In genomic region chr3:170555329-170555728, GRCh38 we compare ENCODE assay signal across 32 cellular contexts. TPM values are rescaled to one million over a fixed set of nuclear protein-coding genes. Genes with fewer than 3 reads are reported as not detected.
DNase-seq lines count a peak whose midpoint lies in the region; ATAC-seq, FAIRE-seq and TF ChIP-seq lines count a peak whose summit lies in the region.
"Had no signal": no experiment of that assay in that cellular context is flagged by ENCODE, and none has a peak within 500 bp of the region (broad histone marks: within the 10 kb centered on the region; RNA-seq: fewer than 3 reads in every experiment).

No MANE protein-coding gene starts in this region.

- H4K20me1 ChIP-seq in astrocyte (ENCODE audit: insufficient read depth, low read length), result no peaks in the 10 kb centered on the region

- H3K9me3 Mint-ChIP-seq in astrocyte (ENCODE audit: unreplicated experiment), result no peaks in the 10 kb centered on the region
- H3K9me3 Mint-ChIP-seq: activated B cell treated with CpG ODN at 0.5 μM for 24 hours; activated T-cell treated with anti-CD3 and anti-CD28 coated beads, Interleukin-2, amount 50 U/mL, for 72 hours; CD4-positive, alpha-beta T cell; neural progenitor cell; stimulated activated naive CD8-positive, alpha-beta T cell treated with anti-CD3 and anti-CD28 coated beads, Interleukin-15, amount 100 ng/mL, for 72 hours had no signal

- no peak for ATAC-seq in upper lobe of right lung
- ATAC-seq: activated T-cell treated with anti-CD3 and anti-CD28 coated beads, Interleukin-2, amount 50 U/mL, for 72 hours; body of pancreas; right cardiac atrium; stimulated activated naive CD8-positive, alpha-beta T cell treated with anti-CD3 and anti-CD28 coated beads, Interleukin-15, amount 100 ng/mL, for 72 hours had no signal

- intact Hi-C loops in upper lobe of right lung (cut with DNase I), result no loop called here

- H3K4me3 Mint-ChIP-seq in astrocyte (ENCODE audit: unreplicated experiment), result no peak overlapping the region
- H3K4me3 Mint-ChIP-seq: activated B cell treated with CpG ODN at 0.5 μM for 24 hours; activated T-cell treated with anti-CD3 and anti-CD28 coated beads, Interleukin-2, amount 50 U/mL, for 72 hours; CD4-positive, alpha-beta T cell; neural progenitor cell; stimulated activated naive CD8-positive, alpha-beta T cell treated with anti-CD3 and anti-CD28 coated beads, Interleukin-15, amount 100 ng/mL, for 72 hours had no signal

- H3K4me3 ChIP-seq in AG10803 (ENCODE audit: low read length) (no peak overlapping the region), astrocyte (ENCODE audit: insufficient read depth, low read depth, low read length) (no peak overlapping the region), upper lobe of right lung (no peak overlapping the region)
- H3K4me3 ChIP-seq: body of pancreas, neural progenitor cell, SJSA1, uterus had no signal

- peaks cover 4% of the 10 kb centered on the region for H3K27me3 Mint-ChIP-seq in astrocyte (ENCODE audit: low read depth, unreplicated experiment)

- no peaks in the 10 kb centered on the region for H3K79me2 ChIP-seq in astrocyte (ENCODE audit: insufficient read depth, low read length)

- no peaks in the 10 kb centered on the region for H3K4me1 ChIP-seq in astrocyte (ENCODE audit: insufficient read depth, low read length)
- no peaks in the 10 kb centered on the region for H3K4me1 ChIP-seq in upper lobe of right lung
- H3K4me1 ChIP-seq: body of pancreas, neural progenitor cell, SJSA1, uterus had no signal

- TF ChIP-seq CTCF in AG10803 (conservative IDR thresholded peaks at IDR 0.05; ENCODE audit: low read length) (no peak), astrocyte (IDR thresholded peaks at IDR 0.05; ENCODE audit: insufficient read depth, low read depth, low read length) (no peak), upper lobe of right lung (IDR thresholded peaks at IDR 0.05) (no peak)

- H3K9me3 ChIP-seq in astrocyte (ENCODE audit: insufficient read depth, low read depth, low read length) (no peaks in the 10 kb centered on the region), upper lobe of right lung (no peaks in the 10 kb centered on the region)
- H3K9me3 ChIP-seq: body of pancreas, SJSA1, uterus had no signal

- FAIRE-seq in HTR-8/SVneo (lab: Jason Lieb, UNC) (peak; percentile 38), astrocyte (lab: Jason Lieb, UNC) (no peak)
- FAIRE-seq: D721Med, H54, kidney, RCC 7860 had no signal

- no peak overlapping the region for H2AFZ ChIP-seq in astrocyte (ENCODE audit: low read depth, low read length)
- H2AFZ ChIP-seq: neural progenitor cell had no signal

- H3K27ac Mint-ChIP-seq in astrocyte (ENCODE audit: unreplicated experiment), result no peak overlapping the region
- H3K27ac Mint-ChIP-seq: activated B cell treated with CpG ODN at 0.5 μM for 24 hours; activated T-cell treated with anti-CD3 and anti-CD28 coated beads, Interleukin-2, amount 50 U/mL, for 72 hours; CD4-positive, alpha-beta T cell; neural progenitor cell; stimulated activated naive CD8-positive, alpha-beta T cell treated with anti-CD3 and anti-CD28 coated beads, Interleukin-15, amount 100 ng/mL, for 72 hours had no signal

- H3K27me3 ChIP-seq in astrocyte (ENCODE audit: insufficient read depth, low read length), result no peaks in the 10 kb centered on the region
- H3K27me3 ChIP-seq in upper lobe of right lung, result no peaks in the 10 kb centered on the region
- H3K27me3 ChIP-seq: body of pancreas, neural progenitor cell, SJSA1, uterus had no signal

- no peak overlapping the region for H3K9ac ChIP-seq in astrocyte (ENCODE audit: low read length)
- H3K9ac ChIP-seq: neural progenitor cell had no signal

- no peaks in the 10 kb centered on the region for H3K4me1 Mint-ChIP-seq in astrocyte (ENCODE audit: low read depth, unreplicated experiment)
- H3K4me1 Mint-ChIP-seq: activated B cell treated with CpG ODN at 0.5 μM for 24 hours; neural progenitor cell; stimulated activated naive CD8-positive, alpha-beta T cell treated with anti-CD3 and anti-CD28 coated beads, Interleukin-15, amount 100 ng/mL, for 72 hours had no signal

- H3K36me3 ChIP-seq in astrocyte (ENCODE audit: insufficient read depth, low read length), result no peaks in the 10 kb centered on the region
- H3K36me3 ChIP-seq in upper lobe of right lung, result no peaks in the 10 kb centered on the region
- H3K36me3 ChIP-seq: neural progenitor cell, SJSA1, uterus had no signal

- H3K27ac ChIP-seq in astrocyte (ENCODE audit: low read depth, low read length) (no peak overlapping the region), upper lobe of right lung (no peak overlapping the region)
- H3K27ac ChIP-seq: body of pancreas, neural progenitor cell, SJSA1, uterus had no signal

- H3K36me3 Mint-ChIP-seq in astrocyte (ENCODE audit: low read depth, unreplicated experiment), result no peaks in the 10 kb centered on the region
- H3K36me3 Mint-ChIP-seq: neural progenitor cell had no signal

- DNase-seq in AG10803 (ENCODE audit: low read depth) (peak; percentile 67), HTR-8/SVneo (ENCODE audit: insufficient read length, low spot score) (no peak), astrocyte (ENCODE audit: low read depth) (peak; percentile 30), fibroblast of peridontal ligament (ENCODE audit: extremely low read depth) (peak; percentile 75), upper lobe of right lung (no peak), cerebellum (ENCODE audit: low spot score) (no peak)
- DNase-seq in stimulated activated CD4-positive, alpha-beta T cell treated with anti-CD3 and anti-CD28 coated beads, Interleukin-4, amount 100 ng/mL, for 4 hours, result no peak
- no peak for DNase-seq in activated T-cell treated with anti-CD3 and anti-CD28 coated beads, Interleukin-2, amount 50 U/mL, for 48 hours
- DNase-seq: activated B cell treated with CpG ODN at 0.5 μM for 24 hours; activated T-cell treated with anti-CD3 and anti-CD28 coated beads, Interleukin-2, amount 50 U/mL, for 72 hours; AML-193; body of pancreas; CD4-positive, alpha-beta T cell; Kasumi-1; kidney; MV-4-11; NCI-H1436; NCI-H2081 treated with DMSO at 0.1 percent for 48 hours; NCI-H748 treated with DMSO at 0.1 percent for 48 hours; posterior cingulate gyrus; right cardiac atrium; stimulated activated CD4-positive, alpha-beta T cell treated with anti-CD3 and anti-CD28 coated beads, Interleukin-1b, Interleukin-23, amount 100 ng/mL, for 48 hours; stimulated activated CD8-positive, alpha-beta memory T cell treated with anti-CD3 and anti-CD28 coated beads, Interleukin-4, amount 100 ng/mL, for 48 hours; stimulated activated naive CD8-positive, alpha-beta T cell treated with anti-CD3 and anti-CD28 coated beads, Interleukin-15, amount 100 ng/mL, for 72 hours; uterus had no signal

- H3K4me2 ChIP-seq in astrocyte (ENCODE audit: low read length), result no peak overlapping the region
- H3K4me2 ChIP-seq: neural progenitor cell had no signal

RNA-seq across cellular contexts. Expression of gene SLC7A14, which starts 30.5 kb away (rescaled TPM):
- total RNA-seq in astrocyte, result 0.23 TPM in 1 of 2 replicates, not detected in the other
- total RNA-seq in upper lobe of right lung, result not detected
- total RNA-seq in cerebellum, result 11.9 TPM
- total RNA-seq: A172; activated B cell treated with CpG ODN at 0.5 μM for 24 hours; activated T-cell treated with anti-CD3 and anti-CD28 coated beads, Interleukin-2, amount 50 U/mL, for 72 hours; CD4-positive, alpha-beta T cell; kidney; SJSA1; T-helper 1 cell treated with Interleukin-12 subunit alpha and Interleukin-12 subunit beta and Interleukin-4 antibody, amounts not matched to agents 30 ng/mL and 1 ng/mL, for 36 hours had no signal

Comparison
In these comparisons a context has a peak if more than half of its experiments do, and no peak if none do; other contexts are left out.
1. DNase-seq: peak in AG10803 (single experiment), astrocyte (single experiment) and fibroblast of peridontal ligament (single experiment); none in HTR-8/SVneo (single experiment), stimulated activated CD4-positive, alpha-beta T cell treated with anti-CD3 and anti-CD28 coated beads, Interleukin-4, amount 100 ng/mL, for 4 hours (0 of 2), upper lobe of right lung (single experiment), cerebellum (single experiment) and activated T-cell treated with anti-CD3 and anti-CD28 coated beads, Interleukin-2, amount 50 U/mL, for 48 hours (0 of 2).
2. RNA of gene SLC7A14, which starts 30.5 kb away (total RNA-seq): 11.9 TPM in cerebellum (single experiment); 0.23 TPM in astrocyte and not detected in upper lobe of right lung (single experiment); every median in the first group is over 10 times any median in the second.